ENCODE assay signal across 1 cellular context in the genomic region with DNA sequence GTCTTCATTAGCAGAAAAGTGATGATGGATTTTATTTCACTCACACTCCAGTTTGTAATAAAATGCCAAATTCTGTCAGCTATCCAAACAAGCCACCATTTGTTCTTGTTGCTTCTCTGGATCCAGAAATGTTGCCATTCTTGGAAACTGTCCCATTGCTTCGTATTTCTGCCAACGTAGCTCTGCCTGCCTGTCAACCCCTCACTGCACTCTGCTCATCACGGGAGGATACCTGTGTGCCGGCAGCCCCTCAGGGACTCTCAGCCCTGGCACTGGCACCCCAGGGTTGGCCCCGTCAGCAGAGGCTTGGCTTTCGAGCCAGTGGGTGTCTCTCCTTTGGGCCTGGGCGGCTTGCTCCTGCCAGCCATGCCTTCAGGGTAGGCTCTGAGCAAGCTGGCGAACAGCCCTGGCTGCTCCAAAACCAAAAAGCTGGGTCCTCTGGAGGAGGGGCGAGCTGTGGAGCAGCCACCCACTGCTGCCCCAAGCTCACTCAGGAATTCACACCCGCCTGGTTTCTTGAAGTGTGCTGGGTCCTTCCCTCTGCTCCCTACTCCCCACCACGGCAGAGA.
TF ChIP-seq lines count a peak whose summit lies in the region.

No MANE protein-coding gene starts in this region.

TF ChIP-seq in GM12878, 131 proteins besides CTCF, POLR2A, EP300 and RAD21:
- no peak for TF ChIP-seq MTA2 (IDR thresholded peaks at IDR 0.05; ENCODE audit: low read depth)
- TF ChIP-seq, protein P1, sequence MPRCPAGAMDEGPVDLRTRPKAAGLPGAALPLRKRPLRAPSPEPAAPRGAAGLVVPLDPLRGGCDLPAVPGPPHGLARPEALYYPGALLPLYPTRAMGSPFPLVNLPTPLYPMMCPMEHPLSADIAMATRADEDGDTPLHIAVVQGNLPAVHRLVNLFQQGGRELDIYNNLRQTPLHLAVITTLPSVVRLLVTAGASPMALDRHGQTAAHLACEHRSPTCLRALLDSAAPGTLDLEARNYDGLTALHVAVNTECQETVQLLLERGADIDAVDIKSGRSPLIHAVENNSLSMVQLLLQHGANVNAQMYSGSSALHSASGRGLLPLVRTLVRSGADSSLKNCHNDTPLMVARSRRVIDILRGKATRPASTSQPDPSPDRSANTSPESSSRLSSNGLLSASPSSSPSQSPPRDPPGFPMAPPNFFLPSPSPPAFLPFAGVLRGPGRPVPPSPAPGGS (IDR thresholded peaks at IDR 0.05; ENCODE audit: borderline replicate concordance, insufficient read depth, low read depth, low read length, poor library complexity, severe bottlenecking): no peak
- TF ChIP-seq BACH1 (IDR thresholded peaks at IDR 0.05; ENCODE audit: borderline replicate concordance): no peak
- TF ChIP-seq ZBTB11 (CRISPR knock-in tag; IDR thresholded peaks at IDR 0.05): no peak
- TF ChIP-seq POLR2AphosphoS5 (IDR thresholded peaks at IDR 0.05; ENCODE audit: low read length): no peak
- no peak for TF ChIP-seq IKZF1 (conservative IDR thresholded peaks at IDR 0.05)
- no peak for TF ChIP-seq HDGF (IDR thresholded peaks at IDR 0.05)
